1 cellular context compared by ENCODE assay signal in genomic region chr3:196712514-196713413, GRCh38.
TF ChIP-seq lines count a peak whose summit lies in the region.

No MANE protein-coding gene starts in this region.

TF ChIP-seq in HCT116, 20 proteins besides CTCF, POLR2A, EP300 and RAD21 (continued from another document):
- TF ChIP-seq REST (IDR thresholded peaks at IDR 0.05; ENCODE audit: low read depth) = no peak
TF ChIP-seq in HCT116: peak in this region for 2.
